ENCODE assay signal across 8 cellular contexts in the genomic region with DNA sequence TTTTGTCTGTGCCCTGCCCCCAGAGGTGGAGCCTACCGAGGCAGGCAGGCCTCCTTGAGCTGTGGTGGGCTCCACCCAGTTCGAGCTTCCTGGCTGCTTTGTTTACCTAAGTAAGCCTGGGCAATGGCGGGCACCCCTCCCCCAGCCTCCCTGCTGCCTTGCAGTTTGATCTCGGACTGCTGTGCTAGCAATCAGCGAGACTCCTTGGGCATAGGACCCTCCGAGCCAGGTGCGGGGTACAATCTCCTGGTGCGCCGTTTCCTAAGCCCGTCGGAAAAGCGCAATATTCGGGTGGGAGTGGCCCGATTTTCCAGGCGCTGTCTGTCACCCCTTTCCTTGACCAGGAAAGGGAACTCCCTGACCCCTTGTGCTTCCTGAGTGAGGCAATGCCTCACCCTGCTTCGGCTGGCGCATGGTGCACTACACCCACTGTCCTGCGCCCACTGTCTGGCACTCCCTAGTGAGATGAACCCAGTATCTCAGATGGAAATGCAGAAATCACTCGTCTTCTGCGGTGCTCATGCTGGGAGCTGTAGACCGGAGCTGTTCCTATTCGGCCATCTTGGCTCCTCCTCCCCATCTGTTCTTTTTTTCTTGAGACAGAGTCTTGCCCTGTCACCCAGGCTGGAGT. TPM values are rescaled to one million over a fixed set of nuclear protein-coding genes. Genes with fewer than 3 reads are reported as not detected.
DNase-seq lines count a peak whose midpoint lies in the region; ATAC-seq and TF ChIP-seq lines count a peak whose summit lies in the region.
"Not testable (repeated sequence)": the region's sequence is repeated elsewhere in the genome, so short reads cannot be mapped to it uniquely, and the experiment has no call there.

No MANE protein-coding gene starts in this region.

- not testable (repeated sequence) for H2AFZ ChIP-seq in mesenchymal stem cell (ENCODE audit: low read depth, low read length)

- H3K27me3 Mint-ChIP-seq in WTC11 (ENCODE audit: low read depth), result not testable (repeated sequence)

- H3K4me3 ChIP-seq in heart left ventricle (peak overlapping the region in 8 of 12 donors; percentile 12 to 42 (median 24)), upper lobe of right lung (peak overlapping the region; percentile 36)
- H3K4me3 ChIP-seq in mesenchymal stem cell (ENCODE audit: insufficient read depth in 1 of 2, low read depth in 1 of 2, low read length in 2 of 2), result not testable (repeated sequence)

- not testable (repeated sequence) for TF ChIP-seq CTCF in WTC11 (IDR thresholded peaks at IDR 0.05); heart left ventricle (IDR thresholded peaks at IDR 0.05); upper lobe of right lung (IDR thresholded peaks at IDR 0.05)

- peak overlapping the region; percentile 82 for H4K8ac ChIP-seq in mesenchymal stem cell (ENCODE audit: low read length)

- H3K4me1 ChIP-seq in heart left ventricle; mesenchymal stem cell (ENCODE audit: control insufficient read depth, insufficient read depth, low read depth, low read length); upper lobe of right lung: not testable (repeated sequence)

- intact Hi-C loops in heart left ventricle (cut with DNase I); upper lobe of right lung (cut with DNase I): not testable (repeated sequence)

- POLR2A ChIA-PET in WTC11 (lab: Charles Lee), result not testable (repeated sequence)

- not testable (repeated sequence) for H3K4ac ChIP-seq in mesenchymal stem cell (ENCODE audit: low read depth in 1 of 2, low read length in 2 of 2)

- H3K4me2 ChIP-seq in mesenchymal stem cell (ENCODE audit: low read length, poor library complexity, severe bottlenecking), result not testable (repeated sequence)

- H3K27ac Mint-ChIP-seq in WTC11, result peak overlapping the region; percentile 96

- ATAC-seq in WTC11, heart left ventricle: not testable (repeated sequence)
- ATAC-seq in upper lobe of right lung, result peak; percentile 53

- not testable (repeated sequence) for H2BK15ac ChIP-seq in mesenchymal stem cell (ENCODE audit: low read depth, poor library complexity, severe bottlenecking)

- peaks cover 0 to 17% (median 9%) of the 10 kb centered on the region in 9 donors for H3K36me3 ChIP-seq in heart left ventricle
- not testable (repeated sequence) for H3K36me3 ChIP-seq in mesenchymal stem cell (ENCODE audit: control insufficient read depth in 1 of 2, insufficient read depth in 2 of 2, low read depth in 1 of 2, low read length in 2 of 2)
- peaks cover 14% of the 10 kb centered on the region for H3K36me3 ChIP-seq in upper lobe of right lung

- CTCF ChIA-PET in WTC11 (lab: Charles Lee), result interaction anchor here (0.6 kb wide), 1 partner anchor 8 kb away, joined by 3 read pairs; no protein-coding TSS in a partner anchor

- TF ChIP-seq POLR2A in heart left ventricle (IDR thresholded peaks at IDR 0.05), result not testable (repeated sequence)

- DNase-seq in DMS 273 (lab: John Stamatoyannopoulos, UW; ENCODE audit: unreplicated experiment) (peak; percentile 6), HT-29 (ENCODE audit: low spot score) (peak; percentile 58), NOMO-1 treated with DMSO at 0.1 percent for 48 hours (lab: John Stamatoyannopoulos, UW; ENCODE audit: unreplicated experiment) (peak; percentile 16), WTC11 (ENCODE audit: low spot score) (peak; percentile 57), activated gamma-delta T cell treated with Interleukin-2 at 50 U/mL for 16 hours (peak; percentile 34), heart left ventricle (peak in 2 of 5 donors; percentile 31 to 54), upper lobe of right lung (peak; percentile 83)
- not testable (repeated sequence) for DNase-seq in mesenchymal stem cell

- H3K9ac ChIP-seq in mesenchymal stem cell (ENCODE audit: low read length), result not testable (repeated sequence)

- H3K4me1 Mint-ChIP-seq in WTC11, result peaks cover 11% of the 10 kb centered on the region

- peak overlapping the region in 2 of 12 donors; percentile 18 to 75 for H3K27ac ChIP-seq in heart left ventricle
- H3K27ac ChIP-seq in mesenchymal stem cell (ENCODE audit: low read length, poor library complexity, severe bottlenecking), result not testable (repeated sequence)
- H3K27ac ChIP-seq in upper lobe of right lung, result peak overlapping the region; percentile 78

- H3K27me3 ChIP-seq in heart left ventricle; mesenchymal stem cell (ENCODE audit: control insufficient read depth in 1 of 2, insufficient read depth in 1 of 2, low read length in 2 of 2); upper lobe of right lung: not testable (repeated sequence)

- not testable (repeated sequence) for H3K23ac ChIP-seq in mesenchymal stem cell (ENCODE audit: low read length in 2 of 2)

- H3K79me1 ChIP-seq in mesenchymal stem cell (replicated peaks; ENCODE audit: low read length, poor library complexity, severe bottlenecking), result not testable (repeated sequence)

- not testable (repeated sequence) for H2AK5ac ChIP-seq in mesenchymal stem cell (ENCODE audit: low read length, severe bottlenecking)

- H3K18ac ChIP-seq in mesenchymal stem cell (ENCODE audit: low read depth in 1 of 2, low read length in 2 of 2), result not testable (repeated sequence)

- not testable (repeated sequence) for H4K91ac ChIP-seq in mesenchymal stem cell (ENCODE audit: low read length)

- peaks cover 13% of the 10 kb centered on the region for H3K36me3 Mint-ChIP-seq in WTC11

- H2BK120ac ChIP-seq in mesenchymal stem cell (ENCODE audit: low read depth, low read length), result not testable (repeated sequence)

- not testable (repeated sequence) for H3K14ac ChIP-seq in mesenchymal stem cell (ENCODE audit: low read length in 2 of 2)

- peaks cover 13% of the 10 kb centered on the region; the same call in 1 of the 2 replicates for H3K9me3 Mint-ChIP-seq in WTC11

- not testable (repeated sequence) for H2BK12ac ChIP-seq in mesenchymal stem cell (ENCODE audit: low read length in 2 of 2)

- WGBS in heart left ventricle, 4 donors, result 66 to 78% (median 72%) methylated on average over 19 to 22 of the region's 22 CpGs
- 69% methylated on average over 22 of the region's 22 CpGs for WGBS in mesenchymal stem cell

- peak overlapping the region; percentile 29 for H3K4me3 Mint-ChIP-seq in WTC11

- H2BK5ac ChIP-seq in mesenchymal stem cell (ENCODE audit: low read depth, low read length, poor library complexity, severe bottlenecking), result not testable (repeated sequence)

- H3K9me3 ChIP-seq in heart left ventricle; mesenchymal stem cell (ENCODE audit: control insufficient read depth, low read length); upper lobe of right lung: not testable (repeated sequence)

TF ChIP-seq in WTC11, 78 proteins besides CTCF, POLR2A, EP300 and RAD21:
- TF ChIP-seq, protein P1, sequence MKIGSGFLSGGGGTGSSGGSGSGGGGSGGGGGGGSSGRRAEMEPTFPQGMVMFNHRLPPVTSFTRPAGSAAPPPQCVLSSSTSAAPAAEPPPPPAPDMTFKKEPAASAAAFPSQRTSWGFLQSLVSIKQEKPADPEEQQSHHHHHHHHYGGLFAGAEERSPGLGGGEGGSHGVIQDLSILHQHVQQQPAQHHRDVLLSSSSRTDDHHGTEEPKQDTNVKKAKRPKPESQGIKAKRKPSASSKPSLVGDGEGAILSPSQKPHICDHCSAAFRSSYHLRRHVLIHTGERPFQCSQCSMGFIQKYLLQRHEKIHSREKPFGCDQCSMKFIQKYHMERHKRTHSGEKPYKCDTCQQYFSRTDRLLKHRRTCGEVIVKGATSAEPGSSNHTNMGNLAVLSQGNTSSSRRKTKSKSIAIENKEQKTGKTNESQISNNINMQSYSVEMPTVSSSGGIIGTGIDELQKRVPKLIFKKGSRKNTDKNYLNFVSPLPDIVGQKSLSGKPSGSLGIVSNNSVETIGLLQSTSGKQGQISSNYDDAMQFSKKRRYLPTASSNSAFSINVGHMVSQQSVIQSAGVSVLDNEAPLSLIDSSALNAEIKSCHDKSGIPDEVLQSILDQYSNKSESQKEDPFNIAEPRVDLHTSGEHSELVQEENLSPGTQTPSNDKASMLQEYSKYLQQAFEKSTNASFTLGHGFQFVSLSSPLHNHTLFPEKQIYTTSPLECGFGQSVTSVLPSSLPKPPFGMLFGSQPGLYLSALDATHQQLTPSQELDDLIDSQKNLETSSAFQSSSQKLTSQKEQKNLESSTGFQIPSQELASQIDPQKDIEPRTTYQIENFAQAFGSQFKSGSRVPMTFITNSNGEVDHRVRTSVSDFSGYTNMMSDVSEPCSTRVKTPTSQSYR (CRISPR knock-in tag; IDR thresholded peaks at IDR 0.05), result 0 out of 2 replicates have a peak, but pooled peaks have one; percentile 49

RNA-seq across cellular contexts. Expression of a gene that starts 7.2 kb away (rescaled TPM):
- 87.7 and 117 TPM in 2 replicates for total RNA-seq in HT-29 (2014; rRNA removed; shearing (Covaris generic))
- total RNA-seq in WTC11 (2021), result 71.1 to 81.8 TPM (median 71.2 TPM) in 3 replicates
- 10 to 100 TPM; 20.2 to 28.7 (median 25.2) TPM for total RNA-seq in heart left ventricle
- 10 to 100 TPM in 1 of 2 donors, 1 to 10 TPM in 1; 8.0 to 27.5 TPM for polyA plus RNA-seq in heart left ventricle
- polyA plus RNA-seq in mesenchymal stem cell (2013, experiment 1 of 2), result 18.2 TPM
- polyA plus RNA-seq in mesenchymal stem cell (2013, experiment 2 of 2), result 18.5 TPM
- total RNA-seq in upper lobe of right lung, result 48.9 TPM
